31 cellular contexts compared by ENCODE assay signal in the genomic region with DNA sequence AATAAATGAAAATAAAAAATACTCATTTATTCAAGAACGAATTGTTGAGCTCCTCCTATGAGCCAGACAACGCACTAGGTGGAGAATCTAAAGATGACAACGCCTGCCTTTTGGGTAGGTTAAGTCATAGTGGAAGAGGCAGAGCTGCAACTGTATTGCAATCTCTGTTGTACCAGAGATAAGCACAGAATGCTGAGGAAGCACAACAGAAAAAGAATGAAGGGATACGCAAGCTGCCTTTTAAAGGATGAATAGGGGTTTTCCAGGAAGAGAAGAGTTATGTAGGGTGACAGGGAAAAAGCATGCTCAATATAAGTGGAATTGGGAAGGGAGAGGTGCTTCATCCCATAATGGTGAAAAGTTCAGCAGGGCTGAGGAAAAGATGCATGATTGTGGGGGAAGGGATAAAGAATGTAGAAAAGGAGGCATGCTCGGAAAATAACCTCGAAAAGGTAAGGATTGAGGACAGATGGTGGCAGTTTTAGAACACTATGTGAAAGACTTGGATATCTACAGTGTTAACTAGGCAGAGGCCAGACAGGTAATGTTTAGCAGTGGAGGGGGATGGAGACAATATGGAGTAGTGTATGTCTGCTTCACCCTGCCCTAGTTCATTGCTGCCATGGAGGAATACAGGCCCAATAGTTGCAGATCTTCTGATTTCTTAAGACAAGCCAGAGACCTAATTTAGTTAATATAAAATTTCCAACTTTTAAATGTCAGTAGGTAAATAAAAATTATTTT.
"Had no signal": no experiment of that assay in that cellular context is flagged by ENCODE, and none has a peak within 500 bp of the region (broad histone marks: within the 10 kb centered on the region; RNA-seq: fewer than 3 reads in every experiment).

No MANE protein-coding gene starts in this region.

- H3K9me3 ChIP-seq: ascending aorta, gastroesophageal sphincter, lower lobe of right lung, ovary, upper lobe of left lung, vagina had no signal

- H3K4me3 ChIP-seq: ascending aorta, coronary artery, dorsolateral prefrontal cortex, hepatocyte, lower lobe of right lung, ovary, skin epidermis, upper lobe of left lung, vagina had no signal

- H3K27ac ChIP-seq: ascending aorta, brain microvascular endothelial cell, dorsolateral prefrontal cortex, hepatocyte, lower lobe of right lung, ovary, skin epidermis, vagina had no signal

- H3K27me3 ChIP-seq: ascending aorta, brain microvascular endothelial cell, dorsolateral prefrontal cortex, gastroesophageal sphincter, hepatocyte, ovary, upper lobe of left lung, vagina had no signal

- DNase-seq: activated CD4-positive, alpha-beta memory T cell treated with anti-CD3 and anti-CD28 coated beads, Interleukin-2, amount 10 ng/mL, durations not matched to agents 7 days and 5 days; activated CD4-positive, alpha-beta T cell treated with anti-CD3 and anti-CD28 coated beads for 1 hour; activated CD4-positive, alpha-beta T cell treated with anti-CD3 and anti-CD28 coated beads, Interleukin-2, amount 10 ng/mL, durations not matched to agents 7 days and 5 days; activated CD8-positive, alpha-beta memory T cell treated with anti-CD3 and anti-CD28 coated beads, Interleukin-2, amount 50 U/mL, for 48 hours; activated gamma-delta T cell; activated naive CD4-positive, alpha-beta T cell treated with anti-CD3 and anti-CD28 coated beads, Interleukin-2, amount 10 ng/mL, durations not matched to agents 7 days and 5 days; activated naive CD8-positive, alpha-beta T cell treated with anti-CD3 and anti-CD28 coated beads, Interleukin-2, amount 10 ng/mL, durations not matched to agents 7 days and 5 days; activated T-cell treated with anti-CD3 and anti-CD28 coated beads, Interleukin-2, amount 50 U/mL, for 24 hours; brain microvascular endothelial cell; dorsolateral prefrontal cortex; effector memory CD4-positive, alpha-beta T cell; erythroblast; islet precursor cell; lower lobe of right lung; naive B cell; nephron progenitor cell; ovary; stimulated activated CD4-positive, alpha-beta T cell treated with anti-CD3 and anti-CD28 coated beads, Interleukin-1b, Interleukin-23, amount 100 ng/mL, for 48 hours; stimulated activated CD4-positive, alpha-beta T cell treated with anti-CD3 and anti-CD28 coated beads, Interleukin-4, amount 100 ng/mL, for 4 hours; stimulated activated CD8-positive, alpha-beta memory T cell treated with anti-CD3 and anti-CD28 coated beads, Interleukin-4, amount 100 ng/mL, for 48 hours; stimulated activated naive CD8-positive, alpha-beta T cell treated with anti-CD3 and anti-CD28 coated beads, Interleukin-15, amount 100 ng/mL, for 72 hours; substantia nigra; T-helper 2 cell; upper lobe of left lung had no signal

- H3K4me1 ChIP-seq: lower lobe of right lung had no signal

- H3K36me3 ChIP-seq: ascending aorta, brain microvascular endothelial cell, gastroesophageal sphincter, lower lobe of right lung, ovary, upper lobe of left lung, vagina had no signal

- ATAC-seq: gastroesophageal sphincter; stimulated activated memory B cell treated with anti-CD40 and anti-IgM and Interleukin-4, amounts not matched to agents 10 μg/mL and 1 μg/mL and 100 μg/mL, for 72 hours; stimulated activated naive CD8-positive, alpha-beta T cell treated with anti-CD3 and anti-CD28 coated beads, Interleukin-15, amount 100 ng/mL, for 72 hours had no signal
